36 cellular contexts compared by ENCODE assay signal in genomic region chr4:163631288-163631687, GRCh38.
"Had no signal": no experiment of that assay in that cellular context is flagged by ENCODE, and none has a peak within 500 bp of the region (broad histone marks: within the 10 kb centered on the region; RNA-seq: fewer than 3 reads in every experiment).

No MANE protein-coding gene starts in this region.

- H3K27me3 ChIP-seq: MG63 had no signal

- DNase-seq: Karpas-422, Kasumi-1, MG63, MM.1S, MV-4-11, NCI-H1048, NCI-H1092, NCI-H1092 treated with DMSO at 0.1 percent for 48 hours, NCI-H1105, NCI-H1105 treated with DMSO at 0.1 percent for 48 hours, NCI-H1417, NCI-H1417 treated with DMSO at 0.1 percent for 48 hours, NCI-H1436, NCI-H1436 treated with DMSO at 0.1 percent for 48 hours, NCI-H146, NCI-H1694, NCI-H1694 treated with DMSO at 0.1 percent for 48 hours, NCI-H187, NCI-H187 treated with DMSO at 0.1 percent for 48 hours, NCI-H1930, NCI-H2029, NCI-H2029 treated with DMSO at 0.1 percent for 48 hours, NCI-H2081, NCI-H2081 treated with DMSO at 0.1 percent for 48 hours, NCI-H2107, NCI-H2171, NCI-H2171 treated with DMSO at 0.1 percent for 48 hours, NCI-H2227 treated with DMSO at 0.1 percent for 48 hours, NCI-H226, NCI-H345, NCI-H446, NCI-H446 treated with DMSO at 0.1 percent for 48 hours, NCI-H510A, NCI-H510A treated with DMSO at 0.1 percent for 48 hours, NCI-H524, NCI-H524 treated with DMSO at 0.1 percent for 48 hours had no signal

- H3K4me3 ChIP-seq: MG63 had no signal

- H3K36me3 ChIP-seq: MG63 had no signal

- H3K9me3 ChIP-seq: MG63 had no signal
